ENCODE assay signal across 23 cellular contexts in the genomic region with DNA sequence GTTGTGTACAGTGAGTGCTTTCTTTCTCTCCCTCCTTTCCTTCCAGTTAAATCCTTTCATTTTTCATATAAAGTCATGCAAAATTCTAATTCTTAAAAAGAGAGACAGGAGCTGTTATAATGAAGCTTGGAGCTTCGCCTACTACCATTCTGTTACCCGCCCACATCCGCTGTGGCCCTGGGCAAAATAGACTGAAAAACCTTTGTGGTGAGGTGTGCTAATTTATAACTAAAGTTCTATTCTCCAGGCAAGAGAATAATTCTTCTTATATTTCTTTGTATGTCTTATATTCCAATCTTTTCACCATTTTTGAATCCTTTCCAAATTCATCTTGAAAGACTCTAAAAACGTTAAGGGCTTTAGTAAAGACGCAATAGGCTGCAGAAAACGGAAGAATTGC. TPM values are rescaled to one million over a fixed set of nuclear protein-coding genes. Genes with fewer than 3 reads are reported as not detected.
"Had no signal": no experiment of that assay in that cellular context is flagged by ENCODE, and none has a peak within 500 bp of the region (broad histone marks: within the 10 kb centered on the region; RNA-seq: fewer than 3 reads in every experiment).

No MANE protein-coding gene starts in this region.

- H3K4me3 ChIP-seq: SJSA1 had no signal

- ATAC-seq: HepG2, SK-N-SH treated with all-trans-retinoic acid at 6 μM for 48 hours had no signal

- H3K9me3 ChIP-seq: SJSA1 had no signal

- DNase-seq: IMR-90, Karpas-422, KG1, NCI-H1092, NCI-H1105 treated with DMSO at 0.1 percent for 48 hours, NCI-H1417 treated with DMSO at 0.1 percent for 48 hours, NCI-H146, NCI-H1694 treated with DMSO at 0.1 percent for 48 hours, NCI-H1930, NCI-H2081, NCI-H2107, NCI-H2227 treated with DMSO at 0.1 percent for 48 hours, NCI-H524, NCI-H526 treated with DMSO at 0.1 percent for 48 hours, NCI-H748 treated with DMSO at 0.1 percent for 48 hours, Right ventricle myocardium superior, RPMI8226, SIG-M5 had no signal

- H3K36me3 ChIP-seq: SJSA1 had no signal

- H3K27ac ChIP-seq: SJSA1 had no signal

- H3K4me1 ChIP-seq: SJSA1 had no signal

RNA-seq across cellular contexts. Expression of a gene that starts 7.0 kb away (rescaled TPM):
- total RNA-seq: HepG2, HT1080, IMR-90, NCI-H460, SJSA1 had no signal
- polyA plus RNA-seq: HepG2, IMR-90 had no signal
